8 cellular contexts compared by ENCODE assay signal in the genomic region with DNA sequence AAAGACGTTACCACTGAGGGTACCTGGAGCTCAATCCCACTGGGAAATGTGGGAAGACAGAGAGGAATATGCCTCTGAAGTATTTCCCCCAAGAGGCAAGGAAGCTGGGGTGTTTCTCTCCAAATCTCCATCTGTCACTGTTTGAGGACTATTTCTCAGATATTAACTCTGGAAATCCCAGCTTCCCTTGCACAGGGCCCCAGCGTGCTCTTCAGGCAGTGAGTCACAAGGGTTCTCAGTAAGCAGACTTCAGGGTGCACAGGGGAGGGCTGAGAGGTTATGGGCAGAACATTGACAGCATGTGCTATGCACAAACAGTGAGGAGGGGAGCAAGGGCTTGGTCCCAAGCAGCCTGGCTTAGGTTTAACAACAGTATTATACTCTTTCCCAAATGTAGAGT.
A peak's percentile ranks its signal among the peaks of the same experiment; 100 is the strongest.
DNase-seq lines count a peak whose midpoint lies in the region; TF ChIP-seq lines count a peak whose summit lies in the region.

No MANE protein-coding gene starts in this region.

- H3K27ac ChIP-seq in OCI-LY1 (ENCODE audit: low read depth, low read length, poor library complexity, severe bottlenecking) = peak overlapping the region; percentile 74

- H3K36me3 ChIP-seq in OCI-LY1 (ENCODE audit: insufficient read depth, low read length) = no peaks in the 10 kb centered on the region; the same call in 1 of the 2 replicates

- no peaks in the 10 kb centered on the region for H3F3A ChIP-seq in OCI-LY1 (ENCODE audit: insufficient read depth, low read length)

- no peak for TF ChIP-seq CTCF in OCI-LY1 (IDR thresholded peaks at IDR 0.05; ENCODE audit: low read length)

- DNase-seq in activated T-cell treated with anti-CD3 and anti-CD28 coated beads for 24 hours (ENCODE audit: low read depth) = peak; percentile 23
- DNase-seq in activated T-cell treated with anti-CD3 and anti-CD28 coated beads for 4 hours = no peak
- peak; percentile 58 to 82 for DNase-seq in erythroblast (lab: John Stamatoyannopoulos, UW)
- peak; percentile 25 for DNase-seq in stimulated activated CD8-positive, alpha-beta memory T cell treated with anti-CD3 and anti-CD28 coated beads, Interleukin-7, amount 100 ng/mL, for 24 hours (ENCODE audit: low read depth)
- no peak for DNase-seq in NCI-H1092 (lab: John Stamatoyannopoulos, UW)
- no peak for DNase-seq in GDM1 (lab: John Stamatoyannopoulos, UW)
- no peak for DNase-seq in NCI-H2227 treated with DMSO at 0.1 percent for 48 hours (lab: John Stamatoyannopoulos, UW)

- no peak for TF ChIP-seq POLR2A in erythroblast (IDR thresholded peaks at IDR 0.05; ENCODE audit: low read length)

- no peaks in the 10 kb centered on the region for H4K20me1 ChIP-seq in OCI-LY1 (ENCODE audit: insufficient read depth, low read length)

- no peaks in the 10 kb centered on the region for H3K79me2 ChIP-seq in OCI-LY1 (ENCODE audit: insufficient read depth, low read length)

- H3K9me2 ChIP-seq in OCI-LY1 (ENCODE audit: low read depth, low read length) = no peaks in the 10 kb centered on the region

- peak overlapping the region; percentile 14; the same call in 1 of the 2 replicates for H2AFZ ChIP-seq in OCI-LY1 (ENCODE audit: low read length)

- no peak overlapping the region for H3K4me3 ChIP-seq in OCI-LY1 (ENCODE audit: low read depth, low read length, poor library complexity, severe bottlenecking)

- H3K9me3 ChIP-seq in OCI-LY1 (ENCODE audit: low read length) = no peaks in the 10 kb centered on the region

- peak overlapping the region; percentile 39; the same call in 1 of the 2 replicates for H3K4me2 ChIP-seq in OCI-LY1 (ENCODE audit: low read length)

- H3K9ac ChIP-seq in OCI-LY1 (ENCODE audit: low read length) = no peak overlapping the region; the same call in 1 of the 2 replicates

- H3K27me3 ChIP-seq in OCI-LY1 (ENCODE audit: insufficient read depth, low read length) = no peaks in the 10 kb centered on the region

- peaks cover 64% of the 10 kb centered on the region for H3K4me1 ChIP-seq in OCI-LY1 (ENCODE audit: insufficient read depth, low read length, severe bottlenecking)

Comparison
In these comparisons a context has a peak if more than half of its experiments do, and no peak if none do; other contexts are left out.
1. DNase-seq: peak in activated T-cell treated with anti-CD3 and anti-CD28 coated beads for 24 hours (single experiment), erythroblast (2 of 2) and stimulated activated CD8-positive, alpha-beta memory T cell treated with anti-CD3 and anti-CD28 coated beads, Interleukin-7, amount 100 ng/mL, for 24 hours (single experiment); none in activated T-cell treated with anti-CD3 and anti-CD28 coated beads for 4 hours (single experiment), NCI-H1092 (single experiment), GDM1 (single experiment) and NCI-H2227 treated with DMSO at 0.1 percent for 48 hours (single experiment).